Comparison of ENCODE assay signal across 30 cellular contexts in the genomic region with DNA sequence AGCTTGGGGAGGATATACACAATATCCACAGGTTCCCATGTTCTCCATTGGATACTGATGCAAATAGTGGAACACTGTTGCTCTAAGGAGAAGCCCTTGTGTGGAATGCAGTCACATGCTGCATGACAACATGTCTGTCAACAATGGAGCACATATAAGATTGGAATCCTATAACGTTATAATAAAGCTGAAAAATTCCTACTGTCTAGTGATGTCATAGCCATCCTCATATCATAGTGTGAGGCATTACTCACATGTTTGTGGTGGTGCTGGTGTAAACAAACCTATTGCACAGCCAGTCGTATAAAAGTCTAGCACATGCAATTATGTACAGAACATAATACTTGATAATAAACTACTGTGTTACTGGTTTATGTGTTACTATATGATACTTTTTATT.
DNase-seq lines count a peak whose midpoint lies in the region; ATAC-seq, FAIRE-seq and TF ChIP-seq lines count a peak whose summit lies in the region.
"Had no signal": no experiment of that assay in that cellular context is flagged by ENCODE, and none has a peak within 500 bp of the region (broad histone marks: within the 10 kb centered on the region; RNA-seq: fewer than 3 reads in every experiment).

No MANE protein-coding gene starts in this region.

- H3K4me3 Mint-ChIP-seq in activated CD4-positive, alpha-beta T cell treated with anti-CD3 and anti-CD28 coated beads for 36 hours = no peak overlapping the region
- H3K4me3 Mint-ChIP-seq: activated naive CD4-positive, alpha-beta T cell treated with anti-CD3 and anti-CD28 coated beads, Interleukin-2, amount 50 U/mL, for 24 hours had no signal

- intact Hi-C loops in activated CD4-positive, alpha-beta T cell treated with anti-CD3 and anti-CD28 coated beads for 36 hours (cut with DNase I, micrococcal nuclease) = no loop called here
- intact Hi-C loops in kidney (cut with DNase I) = no loop called here

- H3K9me3 ChIP-seq in RWPE2 (ENCODE audit: severe bottlenecking) (no peaks in the 10 kb centered on the region), mesenchymal stem cell (ENCODE audit: control insufficient read depth, low read length) (peaks cover 4% of the 10 kb centered on the region), kidney (ENCODE audit: control insufficient read depth in 1 of 2, low read length in 2 of 2) (no peaks in the 10 kb centered on the region)
- H3K9me3 ChIP-seq: left lung, MG63, ovary, suprapubic skin, upper lobe of left lung had no signal

- H4K91ac ChIP-seq in mesenchymal stem cell (ENCODE audit: low read length) = no peak overlapping the region

- no peak overlapping the region for H2AK5ac ChIP-seq in mesenchymal stem cell (ENCODE audit: low read length, severe bottlenecking)

- H3K79me1 ChIP-seq in mesenchymal stem cell (replicated peaks; ENCODE audit: low read length, poor library complexity, severe bottlenecking) = no peaks in the 10 kb centered on the region

- H3K27me3 Mint-ChIP-seq in activated CD4-positive, alpha-beta T cell treated with anti-CD3 and anti-CD28 coated beads for 36 hours = no peaks in the 10 kb centered on the region
- H3K27me3 Mint-ChIP-seq: activated naive CD4-positive, alpha-beta T cell treated with anti-CD3 and anti-CD28 coated beads, Interleukin-2, amount 50 U/mL, for 24 hours had no signal

- H2BK15ac ChIP-seq in mesenchymal stem cell (ENCODE audit: low read depth, poor library complexity, severe bottlenecking) = no peak overlapping the region

- H3K4me1 ChIP-seq in RWPE2 (ENCODE audit: insufficient read depth, poor library complexity, severe bottlenecking) = peaks cover 26% of the 10 kb centered on the region
- H3K4me1 ChIP-seq in mesenchymal stem cell (ENCODE audit: control insufficient read depth, insufficient read depth, low read depth, low read length) = peaks cover under 1% of the 10 kb centered on the region
- H3K4me1 ChIP-seq in kidney (ENCODE audit: control insufficient read depth in 1 of 2, insufficient read depth in 1 of 2, low read depth in 1 of 2, low read length in 2 of 2) = no peaks in the 10 kb centered on the region
- H3K4me1 ChIP-seq: left lung, suprapubic skin, upper lobe of left lung had no signal

- no peak overlapping the region for H3K4me2 ChIP-seq in mesenchymal stem cell (ENCODE audit: low read length, poor library complexity, severe bottlenecking)

- H3K14ac ChIP-seq in mesenchymal stem cell (ENCODE audit: low read length in 2 of 2) = no peak overlapping the region

- no CpG with 5 or more reads among the region's 2 CpGs for WGBS in mesenchymal stem cell

- no peak overlapping the region for H3K4me3 ChIP-seq in RWPE2 (ENCODE audit: severe bottlenecking)
- H3K4me3 ChIP-seq in mesenchymal stem cell (ENCODE audit: insufficient read depth in 1 of 2, low read depth in 1 of 2, low read length in 2 of 2) = no peak overlapping the region
- no peak overlapping the region for H3K4me3 ChIP-seq in kidney (ENCODE audit: low read length in 2 of 2)
- H3K4me3 ChIP-seq: coronary artery, GM23248, K562, left lung, MG63, ovary, suprapubic skin, upper lobe of left lung had no signal

- H3K36me3 ChIP-seq in RWPE2 (ENCODE audit: low read depth) = no peaks in the 10 kb centered on the region
- H3K36me3 ChIP-seq in mesenchymal stem cell (ENCODE audit: control insufficient read depth in 1 of 2, insufficient read depth in 2 of 2, low read depth in 1 of 2, low read length in 2 of 2) = no peaks in the 10 kb centered on the region
- no peaks in the 10 kb centered on the region for H3K36me3 ChIP-seq in kidney (ENCODE audit: control insufficient read depth in 1 of 2, insufficient read depth in 2 of 2, low read length in 2 of 2)
- H3K36me3 ChIP-seq: left lung, MG63, ovary, suprapubic skin, upper lobe of left lung had no signal

- H3K23ac ChIP-seq in mesenchymal stem cell (ENCODE audit: low read length in 2 of 2) = no peak overlapping the region

- H3K9me3 Mint-ChIP-seq in activated CD4-positive, alpha-beta T cell treated with anti-CD3 and anti-CD28 coated beads for 36 hours (ENCODE audit: low read depth) = no peaks in the 10 kb centered on the region
- H3K9me3 Mint-ChIP-seq: activated naive CD4-positive, alpha-beta T cell treated with anti-CD3 and anti-CD28 coated beads, Interleukin-2, amount 50 U/mL, for 24 hours; activated T-helper 2 cell treated with anti-CD3 and anti-CD28 coated beads, Interferon-gamma antibody, Interleukin-2, Interleukin-4, amounts not matched to agents 10 μg/mL and 5 μg/mL and 100 μg/mL, durations not matched to agents 14 hours and 24 hours and 36 hours had no signal

- TF ChIP-seq CTCF in RWPE2 (IDR thresholded peaks at IDR 0.05; ENCODE audit: poor library complexity, severe bottlenecking) (no peak), kidney (IDR thresholded peaks at IDR 0.05; ENCODE audit: borderline replicate concordance, extremely low read depth, insufficient read depth) (no peak)

- POLR2A ChIA-PET in activated CD4-positive, alpha-beta T cell treated with anti-CD3 and anti-CD28 coated beads for 36 hours (lab: Charles Lee) = no interaction called here

- CTCF ChIA-PET in activated CD4-positive, alpha-beta T cell treated with anti-CD3 and anti-CD28 coated beads for 36 hours (lab: Charles Lee) = no interaction called here

- H3K4ac ChIP-seq in mesenchymal stem cell (ENCODE audit: low read depth in 1 of 2, low read length in 2 of 2) = no peak overlapping the region

- no peak overlapping the region for H3K27ac Mint-ChIP-seq in activated CD4-positive, alpha-beta T cell treated with anti-CD3 and anti-CD28 coated beads for 36 hours
- H3K27ac Mint-ChIP-seq: activated naive CD4-positive, alpha-beta T cell treated with anti-CD3 and anti-CD28 coated beads, Interleukin-2, amount 50 U/mL, for 24 hours; activated T-helper 2 cell treated with anti-CD3 and anti-CD28 coated beads, Interferon-gamma antibody, Interleukin-2, Interleukin-4, amounts not matched to agents 10 μg/mL and 5 μg/mL and 100 μg/mL, durations not matched to agents 14 hours and 24 hours and 36 hours had no signal

- H3K27ac ChIP-seq in RWPE2 (ENCODE audit: poor library complexity, severe bottlenecking) (peak overlapping the region; percentile 37), epithelial cell of prostate (peak overlapping the region; percentile 47), mesenchymal stem cell (ENCODE audit: low read length, poor library complexity, severe bottlenecking) (no peak overlapping the region), kidney (ENCODE audit: low read depth in 2 of 2, low read length in 2 of 2) (no peak overlapping the region)
- H3K27ac ChIP-seq: coronary artery, GM23248, left lung, ovary, suprapubic skin, upper lobe of left lung, VCaP had no signal

- H3K18ac ChIP-seq in mesenchymal stem cell (ENCODE audit: low read depth in 1 of 2, low read length in 2 of 2) = no peak overlapping the region

- no peak overlapping the region for H2BK120ac ChIP-seq in mesenchymal stem cell (ENCODE audit: low read depth, low read length)

- H2AFZ ChIP-seq in mesenchymal stem cell (ENCODE audit: low read depth, low read length) = no peak overlapping the region

- H3K9ac ChIP-seq in mesenchymal stem cell (ENCODE audit: low read length) = no peak overlapping the region
- no peak overlapping the region for H3K9ac ChIP-seq in kidney (ENCODE audit: low read length in 2 of 2)
- H3K9ac ChIP-seq: GM23248 had no signal

- no peaks in the 10 kb centered on the region for H3K27me3 ChIP-seq in RWPE2 (ENCODE audit: insufficient read depth, poor library complexity, severe bottlenecking)
- H3K27me3 ChIP-seq in mesenchymal stem cell (ENCODE audit: control insufficient read depth in 1 of 2, insufficient read depth in 1 of 2, low read length in 2 of 2) = no peaks in the 10 kb centered on the region
- H3K27me3 ChIP-seq: left lung, MG63, ovary, suprapubic skin, upper lobe of left lung had no signal

- no peak overlapping the region for H2BK5ac ChIP-seq in mesenchymal stem cell (ENCODE audit: low read depth, low read length, poor library complexity, severe bottlenecking)

- no peak overlapping the region for H2BK12ac ChIP-seq in mesenchymal stem cell (ENCODE audit: low read length in 2 of 2)

- no peak overlapping the region for H4K8ac ChIP-seq in mesenchymal stem cell (ENCODE audit: low read length)

- FAIRE-seq in kidney (lab: Jason Lieb, UNC) = no peak
- FAIRE-seq: islet of Langerhans, K562 had no signal

- H3K4me1 Mint-ChIP-seq in activated CD4-positive, alpha-beta T cell treated with anti-CD3 and anti-CD28 coated beads for 36 hours = no peaks in the 10 kb centered on the region
- H3K4me1 Mint-ChIP-seq: activated naive CD4-positive, alpha-beta T cell treated with anti-CD3 and anti-CD28 coated beads, Interleukin-2, amount 50 U/mL, for 24 hours had no signal

- DNase-seq in ELR (ENCODE audit: low read depth) (peak; percentile 53), RWPE2 (ENCODE audit: low spot score) (no peak), epithelial cell of prostate (ENCODE audit: low read depth, low spot score) (no peak), mesenchymal stem cell (peak; percentile 79), kidney (no peak)
- no peak for DNase-seq in activated CD4-positive, alpha-beta T cell treated with anti-CD3 and anti-CD28 coated beads for 36 hours
- DNase-seq: activated CD4-positive, alpha-beta T cell treated with anti-CD3 and anti-CD28 coated beads for 4 hours; C1 segment of cervical spinal cord; COR-L47; DMS79 treated with DMSO at 0.1 percent for 48 hours; left lung; mesendoderm; MG63; NCI-H1105 treated with DMSO at 0.1 percent for 48 hours; NCI-H1930; NCI-H524 treated with DMSO at 0.1 percent for 48 hours; NK-92 treated with Interleukin-12 subunit alpha and Interleukin-12 subunit beta, amount 100 ng/mL, for 24 hours; ovary; stimulated activated naive CD4-positive, alpha-beta T cell treated with Interleukin-2 at 50 U/mL for 16 hours; upper lobe of left lung had no signal

- H3K36me3 Mint-ChIP-seq in activated CD4-positive, alpha-beta T cell treated with anti-CD3 and anti-CD28 coated beads for 36 hours (ENCODE audit: low read depth) = no peaks in the 10 kb centered on the region
- H3K36me3 Mint-ChIP-seq: activated naive CD4-positive, alpha-beta T cell treated with anti-CD3 and anti-CD28 coated beads, Interleukin-2, amount 50 U/mL, for 24 hours had no signal

- no peak; the same call in 2 of the 3 replicates for ATAC-seq in RWPE2 (ENCODE audit: low read depth)
- no peak for ATAC-seq in activated CD4-positive, alpha-beta T cell treated with anti-CD3 and anti-CD28 coated beads for 36 hours
- no peak for ATAC-seq in HG03039 (IDR thresholded peaks at IDR 0.05; ENCODE audit: unreplicated experiment)
- ATAC-seq: K562, left lung, Right ventricle myocardium inferior had no signal

Comparison
In these comparisons a context has a peak if more than half of its experiments do, and no peak if none do; other contexts are left out.
1. DNase-seq: peak in ELR (single experiment) and mesenchymal stem cell (single experiment); none in RWPE2 (single experiment), epithelial cell of prostate (single experiment), activated CD4-positive, alpha-beta T cell treated with anti-CD3 and anti-CD28 coated beads for 36 hours (single experiment) and kidney (single experiment).
2. H3K27ac ChIP-seq: peak in RWPE2 (single experiment) and epithelial cell of prostate (single experiment); none in mesenchymal stem cell (single experiment) and kidney (0 of 2).